33 cellular contexts compared by ENCODE assay signal in the genomic region with DNA sequence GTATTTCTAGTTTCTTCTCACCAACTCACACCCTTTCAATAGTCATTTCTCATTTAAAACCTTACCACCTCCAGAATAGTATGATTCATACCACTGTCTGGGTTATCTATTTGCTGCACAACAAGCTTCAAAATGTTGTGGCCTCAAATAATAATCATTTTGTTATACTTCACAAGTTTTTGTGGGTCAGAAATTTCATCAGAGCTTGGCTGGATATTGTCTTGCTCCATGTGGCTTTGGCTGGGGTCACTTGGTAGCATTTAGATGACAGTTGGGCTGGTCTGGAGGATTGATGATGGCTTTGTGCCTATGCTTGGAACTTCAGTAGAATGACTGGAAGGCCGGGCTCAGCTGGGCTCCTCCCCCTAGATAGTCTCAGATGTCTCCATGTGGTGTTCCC.
"Had no signal": no experiment of that assay in that cellular context is flagged by ENCODE, and none has a peak within 500 bp of the region (broad histone marks: within the 10 kb centered on the region; RNA-seq: fewer than 3 reads in every experiment).

No MANE protein-coding gene starts in this region.

- H2AFZ ChIP-seq: parathyroid adenoma had no signal

- H3K27ac Mint-ChIP-seq: immature natural killer cell; memory B cell; mesothelial cell of epicardium; naive B cell; natural killer cell treated with Interleukin-12 subunit alpha and Interleukin-12 subunit beta and Interleukin-15 and Interleukin-18, amount 100 ng/mL, for 72 hours; progenitor cell of endocrine pancreas had no signal

- H3K4me2 ChIP-seq: smooth muscle cell had no signal

- H3K4me3 Mint-ChIP-seq: immature natural killer cell; memory B cell; mesothelial cell of epicardium; naive B cell; natural killer cell treated with Interleukin-12 subunit alpha and Interleukin-12 subunit beta and Interleukin-15 and Interleukin-18, amount 100 ng/mL, for 72 hours; neural crest cell had no signal

- H3K9ac ChIP-seq: parathyroid adenoma had no signal

- H3K79me2 ChIP-seq: parathyroid adenoma had no signal

- ATAC-seq: left lobe of liver; mucosa of descending colon; natural killer cell treated with Interleukin-12 subunit alpha and Interleukin-12 subunit beta and Interleukin-15 and Interleukin-18, amount 100 ng/mL, for 72 hours; right lobe of liver had no signal

- H3K27me3 Mint-ChIP-seq: memory B cell, naive B cell, progenitor cell of endocrine pancreas had no signal

- H3K4me1 ChIP-seq: esophagus squamous epithelium, parathyroid adenoma, right lobe of liver, testis, upper lobe of left lung had no signal

- H3K36me3 Mint-ChIP-seq: immature natural killer cell; memory B cell; natural killer cell treated with Interleukin-12 subunit alpha and Interleukin-12 subunit beta and Interleukin-15 and Interleukin-18, amount 100 ng/mL, for 72 hours had no signal

- H3K27me3 ChIP-seq: esophagus squamous epithelium, neutrophil, right lobe of liver, testis, tibial artery, upper lobe of left lung had no signal

- FAIRE-seq: endometrium, urothelium cell line had no signal

- H3K9me3 Mint-ChIP-seq: memory B cell; mesothelial cell of epicardium; natural killer cell treated with Interleukin-12 subunit alpha and Interleukin-12 subunit beta and Interleukin-15 and Interleukin-18, amount 100 ng/mL, for 72 hours; neural crest cell had no signal

- H3K27ac ChIP-seq: coronary artery, esophagus squamous epithelium, neutrophil, parathyroid adenoma, right lobe of liver, testis, tibial artery, upper lobe of left lung had no signal

- DNase-seq: dermis blood vessel endothelial cell; effector memory CD4-positive, alpha-beta T cell; erythroblast; esophagus squamous epithelium; foreskin melanocyte; hypothalamus; immature natural killer cell; islet precursor cell; mucosa of descending colon; naive B cell; right lobe of liver; stimulated activated CD4-positive, alpha-beta T cell treated with anti-CD3 and anti-CD28 coated beads, Interleukin-12 subunit alpha, Interleukin-12 subunit beta, amount 100 ng/mL, for 4 hours; stimulated activated CD4-positive, alpha-beta T cell treated with anti-CD3 and anti-CD28 coated beads, Interleukin-1b, Interleukin-23, amount 100 ng/mL, for 48 hours; stimulated activated CD4-positive, alpha-beta T cell treated with anti-CD3 and anti-CD28 coated beads, Interleukin-4, amount 100 ng/mL, for 1 hour; stimulated activated CD8-positive, alpha-beta memory T cell treated with anti-CD3 and anti-CD28 coated beads, Interleukin-4, amount 100 ng/mL, for 48 hours; stimulated activated naive CD4-positive, alpha-beta T cell; substantia nigra; testis; tibial artery; upper lobe of left lung had no signal

- H3K36me3 ChIP-seq: esophagus squamous epithelium, neutrophil, right lobe of liver, tibial artery, upper lobe of left lung had no signal

- H3K4me1 Mint-ChIP-seq: immature natural killer cell, memory B cell, mesothelial cell of epicardium had no signal

- H3K9me3 ChIP-seq: esophagus squamous epithelium, mucosa of descending colon, neutrophil, right lobe of liver, testis, tibial artery, upper lobe of left lung had no signal

- H3K4me3 ChIP-seq: coronary artery, esophagus squamous epithelium, lung, mucosa of descending colon, right lobe of liver, smooth muscle cell, testis, tibial artery, upper lobe of left lung had no signal
